In the genomic region with DNA sequence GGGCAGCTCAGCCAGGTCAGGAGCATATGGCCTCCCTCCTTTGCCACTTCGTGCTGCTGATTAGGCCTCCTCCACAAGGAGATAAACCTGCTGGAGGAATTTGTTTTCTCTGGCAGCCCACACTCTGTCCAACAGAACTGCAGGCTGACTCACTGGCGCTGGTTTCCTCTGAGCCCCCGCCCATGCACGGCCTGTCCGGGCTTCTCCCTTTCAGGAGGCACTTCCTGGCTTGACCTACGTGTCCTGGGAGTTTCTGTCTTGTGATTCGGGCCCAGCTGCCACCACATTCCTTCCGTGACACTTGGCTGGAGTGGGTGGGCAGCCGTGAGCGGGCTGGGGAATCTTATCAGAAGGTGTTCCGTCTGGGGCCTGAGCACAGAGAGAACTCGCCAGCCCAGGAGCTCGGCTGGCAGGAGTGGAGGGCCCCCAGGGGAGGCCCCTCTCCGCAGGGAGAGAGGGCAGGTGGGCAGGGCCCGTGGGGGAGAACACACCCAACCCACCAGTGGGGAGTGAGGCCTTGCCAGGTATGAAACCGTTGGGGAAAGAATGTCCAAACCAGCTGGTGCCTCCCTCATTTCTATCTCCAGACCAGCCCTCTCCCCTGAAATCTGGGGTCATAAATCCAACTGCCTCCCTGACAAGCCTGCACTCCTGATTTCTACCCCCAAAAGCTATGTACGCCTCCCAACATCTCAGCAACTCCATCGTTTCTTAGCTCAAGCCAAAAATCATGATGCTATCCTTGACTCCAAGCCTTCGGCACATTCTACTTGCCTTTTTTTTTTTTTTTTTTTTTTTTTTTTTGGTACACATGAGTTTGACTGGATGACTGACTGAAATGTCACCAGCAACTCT, we compare ENCODE assay signal across 8 cellular contexts.
DNase-seq lines count a peak whose midpoint lies in the region; ATAC-seq and TF ChIP-seq lines count a peak whose summit lies in the region.

No MANE protein-coding gene starts in this region.

- no peak overlapping the region for H3K4me3 Mint-ChIP-seq in natural killer cell
- H3K4me3 Mint-ChIP-seq in natural killer cell treated with Interleukin-12 subunit alpha and Interleukin-12 subunit beta and Interleukin-15 and Interleukin-18, amount 100 ng/mL, for 72 hours, result no peak overlapping the region
- no peak overlapping the region for H3K4me3 Mint-ChIP-seq in endodermal cell

- H3K27me3 ChIP-seq in endodermal cell (ENCODE audit: control insufficient read depth, insufficient read depth, low read length, poor library complexity, severe bottlenecking) (no peaks in the 10 kb centered on the region), uterus (no peaks in the 10 kb centered on the region)

- H3K9me3 ChIP-seq in endodermal cell (ENCODE audit: control insufficient read depth, low read length), result no peaks in the 10 kb centered on the region
- H3K9me3 ChIP-seq in mucosa of descending colon, result no peaks in the 10 kb centered on the region
- no peaks in the 10 kb centered on the region for H3K9me3 ChIP-seq in uterus

- H3K9me3 Mint-ChIP-seq in natural killer cell, result no peaks in the 10 kb centered on the region
- peaks cover 3% of the 10 kb centered on the region for H3K9me3 Mint-ChIP-seq in natural killer cell treated with Interleukin-12 subunit alpha and Interleukin-12 subunit beta and Interleukin-15 and Interleukin-18, amount 100 ng/mL, for 72 hours
- no peaks in the 10 kb centered on the region for H3K9me3 Mint-ChIP-seq in endodermal cell

- TF ChIP-seq CTCF in natural killer cell (IDR thresholded peaks at IDR 0.05), result no peak
- no peak for TF ChIP-seq CTCF in endodermal cell (conservative IDR thresholded peaks at IDR 0.05)
- no peak for TF ChIP-seq CTCF in mucosa of descending colon (IDR thresholded peaks at IDR 0.05)
- peak in 2 of 4 experiments; percentile 3 to 25 for TF ChIP-seq CTCF in uterus (IDR thresholded peaks at IDR 0.05)

- H3K4me1 ChIP-seq in endodermal cell (ENCODE audit: control insufficient read depth, insufficient read depth, low read length) (no peaks in the 10 kb centered on the region), mucosa of descending colon (ENCODE audit: low read depth) (peaks cover 8% of the 10 kb centered on the region), uterus (peaks cover 4 to 21% of the 10 kb centered on the region in 2 donors)

- DNase-seq in natural killer cell, result peak; percentile 14
- no peak for DNase-seq in natural killer cell treated with Interleukin-12 subunit alpha and Interleukin-12 subunit beta and Interleukin-15 and Interleukin-18, amount 100 ng/mL, for 72 hours (ENCODE audit: low spot score)
- DNase-seq in endodermal cell, result peak; percentile 43
- DNase-seq in mucosa of descending colon, result peak in 2 of 3 donors; percentile 51 to 74
- peak; percentile 87 to 93 for DNase-seq in uterus
- DNase-seq in KBM-7, result no peak
- no peak for DNase-seq in activated CD4-positive, alpha-beta T cell treated with anti-CD3 and anti-CD28 coated beads, Interleukin-2, amount 50 U/mL, for 48 hours

- in situ Hi-C loops in KBM-7 (cut with MboI; ENCODE audit: low pct_unique_long_range_greater_than_20kb, low sequenced_read_pairs), result no loop called here

- 85 to 87% methylated on average over 10 to 19 of the region's 19 CpGs for WGBS in endodermal cell (ENCODE audit: insufficient coverage in 1 of 2, insufficient read length in 1 of 2), 2 experiments

- H3K27ac Mint-ChIP-seq in natural killer cell, result no peak overlapping the region
- H3K27ac Mint-ChIP-seq in natural killer cell treated with Interleukin-12 subunit alpha and Interleukin-12 subunit beta and Interleukin-15 and Interleukin-18, amount 100 ng/mL, for 72 hours, result no peak overlapping the region
- H3K27ac Mint-ChIP-seq in endodermal cell, result peak overlapping the region; percentile 21

- H3K27ac ChIP-seq in endodermal cell (ENCODE audit: low read depth, low read length), result no peak overlapping the region
- H3K27ac ChIP-seq in uterus, result peak overlapping the region; percentile 90 to 96

- ATAC-seq in natural killer cell (no peak), mucosa of descending colon (peak; percentile 65), GM19467 (IDR thresholded peaks at IDR 0.05; ENCODE audit: unreplicated experiment) (no peak)
- ATAC-seq in natural killer cell treated with Interleukin-12 subunit alpha and Interleukin-12 subunit beta and Interleukin-15 and Interleukin-18, amount 100 ng/mL, for 72 hours, result no peak

- no peak overlapping the region for H3K4me3 ChIP-seq in endodermal cell (ENCODE audit: low read length)
- H3K4me3 ChIP-seq in mucosa of descending colon, result no peak overlapping the region
- H3K4me3 ChIP-seq in uterus, result peak overlapping the region in 1 of 2 donors; percentile 7

- H3K9ac ChIP-seq in endodermal cell (ENCODE audit: extremely low read depth, low read length, poor library complexity, severe bottlenecking), result no peak overlapping the region

- peaks cover 7 to 28% of the 10 kb centered on the region in 2 donors for H3K4me1 Mint-ChIP-seq in natural killer cell
- H3K4me1 Mint-ChIP-seq in natural killer cell treated with Interleukin-12 subunit alpha and Interleukin-12 subunit beta and Interleukin-15 and Interleukin-18, amount 100 ng/mL, for 72 hours (ENCODE audit: low read depth in 2 of 2), result peaks cover 21% of the 10 kb centered on the region in 2 donors
- H3K4me1 Mint-ChIP-seq in endodermal cell, result peaks cover 11% of the 10 kb centered on the region

- intact Hi-C loops in natural killer cell (cut with micrococcal nuclease), result no loop called here
- intact Hi-C loops in mucosa of descending colon (cut with DNase I, micrococcal nuclease), result no loop called here
- intact Hi-C loops in uterus (cut with DNase I; ENCODE audit: low total_unique reads), result no loop called here

- H3K36me3 ChIP-seq in endodermal cell (ENCODE audit: control insufficient read depth, insufficient read depth, low read length) (no peaks in the 10 kb centered on the region), mucosa of descending colon (ENCODE audit: low read depth) (no peaks in the 10 kb centered on the region), uterus (no peaks in the 10 kb centered on the region)

- H3K36me3 Mint-ChIP-seq in natural killer cell, result no peaks in the 10 kb centered on the region
- no peaks in the 10 kb centered on the region for H3K36me3 Mint-ChIP-seq in natural killer cell treated with Interleukin-12 subunit alpha and Interleukin-12 subunit beta and Interleukin-15 and Interleukin-18, amount 100 ng/mL, for 72 hours
- H3K36me3 Mint-ChIP-seq in endodermal cell (ENCODE audit: low read depth), result no peaks in the 10 kb centered on the region

- H3K27me3 Mint-ChIP-seq in natural killer cell (ENCODE audit: low read depth in 2 of 2) (peaks cover 4 to 11% of the 10 kb centered on the region in 2 donors), endodermal cell (ENCODE audit: insufficient read depth) (no peaks in the 10 kb centered on the region)
- peaks cover 13 to 21% of the 10 kb centered on the region in 2 donors for H3K27me3 Mint-ChIP-seq in natural killer cell treated with Interleukin-12 subunit alpha and Interleukin-12 subunit beta and Interleukin-15 and Interleukin-18, amount 100 ng/mL, for 72 hours

- no peak for TF ChIP-seq POLR2A in uterus (IDR thresholded peaks at IDR 0.05)

Comparison
In these comparisons a context has a peak if more than half of its experiments do, and no peak if none do; other contexts are left out.
1. DNase-seq: peak in natural killer cell (single experiment), endodermal cell (single experiment), mucosa of descending colon (2 of 3) and uterus (2 of 2); none in natural killer cell treated with Interleukin-12 subunit alpha and Interleukin-12 subunit beta and Interleukin-15 and Interleukin-18, amount 100 ng/mL, for 72 hours (single experiment), KBM-7 (single experiment) and activated CD4-positive, alpha-beta T cell treated with anti-CD3 and anti-CD28 coated beads, Interleukin-2, amount 50 U/mL, for 48 hours (0 of 2).